Comparison of ENCODE assay signal across 26 cellular contexts in genomic region chr11:12707500-12707880, GRCh38. TPM values are rescaled to one million over a fixed set of nuclear protein-coding genes. Genes with fewer than 3 reads are reported as not detected.
DNase-seq lines count a peak whose midpoint lies in the region; ATAC-seq, FAIRE-seq and TF ChIP-seq lines count a peak whose summit lies in the region.
"Had no signal": no experiment of that assay in that cellular context is flagged by ENCODE, and none has a peak within 500 bp of the region (broad histone marks: within the 10 kb centered on the region; RNA-seq: fewer than 3 reads in every experiment).

No MANE protein-coding gene starts in this region.

- DNase-seq in NCI-H2081 (lab: John Stamatoyannopoulos, UW) (peak; percentile 6 to 54), NCI-H2081 treated with DMSO at 0.1 percent for 48 hours (lab: John Stamatoyannopoulos, UW) (no peak), HCT116 (ENCODE audit: low read depth, low spot score) (no peak), K562 (ENCODE audit: extremely low read depth in 1 of 4, low spot score in 3 of 4) (no peak), psoas muscle (no peak), NCI-H2171 (lab: John Stamatoyannopoulos, UW) (no peak), SK-N-DZ (ENCODE audit: low spot score) (no peak), T-cell (no peak)
- DNase-seq: activated CD4-positive, alpha-beta memory T cell treated with anti-CD3 and anti-CD28 coated beads for 36 hours; activated CD4-positive, CD25-positive, alpha-beta regulatory T cell; activated naive CD8-positive, alpha-beta T cell treated with anti-CD3 and anti-CD28 coated beads, Interleukin-2, amount 10 ng/mL, durations not matched to agents 7 days and 5 days; cerebellar nuclear complex; GOT3; NK-92 treated with Interleukin-12 subunit alpha and Interleukin-12 subunit beta, amount 100 ng/mL, for 24 hours; nucleus accumbens; stimulated activated CD4-positive, alpha-beta T cell treated with anti-CD3 and anti-CD28 coated beads, Interleukin-4, amount 100 ng/mL, for 4 hours; stimulated activated naive CD8-positive, alpha-beta T cell treated with anti-CD3 and anti-CD28 coated beads, Interleukin-15, Interleukin-2, amounts not matched to agents 100 U/mL and 50 U/mL, for 24 hours; T1000; thyroid gland had no signal

- no peaks in the 10 kb centered on the region for H3K9me3 Mint-ChIP-seq in T-cell
- H3K9me3 Mint-ChIP-seq: activated CD4-positive, alpha-beta memory T cell treated with anti-CD3 and anti-CD28 coated beads for 36 hours; activated naive CD8-positive, alpha-beta T cell treated with anti-CD3 and anti-CD28 coated beads, Interleukin-2, amount 10 ng/mL, durations not matched to agents 7 days and 5 days; memory B cell had no signal

- CTCF ChIA-PET in HCT116 (lab: Charles Lee) (no interaction called here), K562 (lab: Yijun Ruan, JAX; ENCODE audit: low intra/inter-chr PET ratio) (no interaction called here), T-cell (lab: Charles Lee) (no interaction called here)

- no peak for TF ChIP-seq POLR2A in HCT116 (IDR thresholded peaks at IDR 0.05; ENCODE audit: borderline replicate concordance, extremely low read depth, insufficient read depth, insufficient read length)
- TF ChIP-seq POLR2A in K562 (conservative IDR thresholded peaks at IDR 0.05), result no peak

- H2AFZ ChIP-seq in HCT116 (ENCODE audit: low read depth, low read length, poor library complexity, severe bottlenecking), result no peak overlapping the region
- H2AFZ ChIP-seq in K562 (ENCODE audit: low read depth, low read length), result no peak overlapping the region; the same call in 1 of the 2 replicates

- ATAC-seq in HCT116 (no peak), K562 (no peak), psoas muscle (no peak), T-cell (replicated peaks in 1 of 4) (no peak)
- ATAC-seq: Panc1; stimulated activated naive CD8-positive, alpha-beta T cell treated with anti-CD3 and anti-CD28 coated beads, Interleukin-15, Interleukin-2, amounts not matched to agents 100 U/mL and 50 U/mL, for 24 hours had no signal

- H3K36me3 ChIP-seq in HCT116 (ENCODE audit: control insufficient read depth in 1 of 2, insufficient read depth in 2 of 2, low read length in 2 of 2), result no peaks in the 10 kb centered on the region
- H3K36me3 ChIP-seq in K562 (ENCODE audit: control insufficient read depth, insufficient read depth, low read length), result no peaks in the 10 kb centered on the region
- H3K36me3 ChIP-seq in psoas muscle (ENCODE audit: insufficient read depth in 1 of 2, low read depth in 1 of 2), result no peaks in the 10 kb centered on the region
- H3K36me3 ChIP-seq: BE2C, thyroid gland had no signal

- H3K4me3 ChIP-seq in HCT116 (replicated peaks in 1 of 2; ENCODE audit: low read depth in 1 of 2, low read length in 2 of 2) (no peak overlapping the region), K562 (no peak overlapping the region), psoas muscle (no peak overlapping the region)
- H3K4me3 ChIP-seq: SK-N-MC, thyroid gland had no signal

- TF ChIP-seq RAD21 in HCT116 (IDR thresholded peaks at IDR 0.05; ENCODE audit: low read depth) (no peak), K562 (CRISPR knock-in tag; conservative IDR thresholded peaks at IDR 0.05 in 1 of 2, IDR thresholded peaks at IDR 0.05 in 1 of 2) (no peak)

- H3K79me2 ChIP-seq in HCT116 (ENCODE audit: insufficient read depth, low read length) (peaks cover 96% of the 10 kb centered on the region), K562 (ENCODE audit: control insufficient read depth, insufficient read depth, low read length) (peaks cover 3% of the 10 kb centered on the region; the same call in 1 of the 3 replicates)

- no peak for FAIRE-seq in K562 (lab: Jason Lieb, UNC)
- FAIRE-seq: A204.1, keratinocyte had no signal

- peaks cover 34 to 61% of the 10 kb centered on the region in 2 donors for H3K27me3 Mint-ChIP-seq in T-cell

- H4K20me1 ChIP-seq in HCT116 (ENCODE audit: insufficient read depth) (no peaks in the 10 kb centered on the region; the same call in 1 of the 2 replicates), K562 (replicated peaks; ENCODE audit: control insufficient read depth, insufficient read depth, low read length) (0 out of 2 replicates have a peak, but pooled peaks cover under 1% of the 10 kb centered on the region)

- H3K36me3 Mint-ChIP-seq in T-cell, result no peaks in the 10 kb centered on the region
- H3K36me3 Mint-ChIP-seq: activated CD4-positive, alpha-beta memory T cell treated with anti-CD3 and anti-CD28 coated beads for 36 hours; activated naive CD8-positive, alpha-beta T cell treated with anti-CD3 and anti-CD28 coated beads, Interleukin-2, amount 10 ng/mL, durations not matched to agents 7 days and 5 days; memory B cell had no signal

- RAD21 ChIA-PET in HCT116 (lab: Charles Lee; ENCODE audit: low non-redundant PET in 1 of 2, low total read pairs in 2 of 2, uncharacterized antibody in 2 of 2, unreplicated experiment in 2 of 2), result no interaction called here

- POLR2A ChIA-PET in HCT116 (lab: Charles Lee) (no interaction called here), K562 (lab: Yijun Ruan, JAX) (interaction anchor here (1.2 kb wide), 1 partner anchor 16 kb away, joined by 3 read pairs; no protein-coding TSS in a partner anchor), T-cell (lab: Charles Lee) (no interaction called here)

- in situ Hi-C loops in K562 (cut with MboI), result no loop called here

- BruUV-seq in HCT116 (replicated peaks; lab: Mats Ljungman, UMichigan), result no TSS peak
- BruUV-seq in K562 (replicated peaks; lab: Mats Ljungman, UMichigan), result no TSS peak

- H3K4me2 ChIP-seq in HCT116 (ENCODE audit: low read length) (0 out of 2 replicates have a peak overlapping the region, but pooled peaks have one; percentile 6), K562 (ENCODE audit: insufficient read depth, low read length) (peak overlapping the region; percentile 45; the same call in 1 of the 2 replicates)

- TF ChIP-seq CTCF in HCT116 (IDR thresholded peaks at IDR 0.05 in 2 of 3, conservative IDR thresholded peaks at IDR 0.05 in 1 of 3; ENCODE audit: borderline replicate concordance in 1 of 3, insufficient read depth in 1 of 3, low read depth in 2 of 3, low read length in 2 of 3), result no peak
- TF ChIP-seq CTCF in K562 (IDR thresholded peaks at IDR 0.05 in 2 of 3, conservative IDR thresholded peaks at IDR 0.05 in 1 of 3; ENCODE audit: insufficient read depth in 2 of 3, low read depth in 1 of 3, low read length in 3 of 3), result no peak
- no peak for TF ChIP-seq CTCF in psoas muscle (IDR thresholded peaks at IDR 0.05)

- no peak for TF ChIP-seq EP300 in K562 (IDR thresholded peaks at IDR 0.05; ENCODE audit: low read length)

- no peak overlapping the region for H3K4me3 Mint-ChIP-seq in T-cell
- H3K4me3 Mint-ChIP-seq: activated CD4-positive, alpha-beta memory T cell treated with anti-CD3 and anti-CD28 coated beads for 36 hours; activated naive CD8-positive, alpha-beta T cell treated with anti-CD3 and anti-CD28 coated beads, Interleukin-2, amount 10 ng/mL, durations not matched to agents 7 days and 5 days; memory B cell had no signal

- no peaks in the 10 kb centered on the region for H3K9me2 ChIP-seq in HCT116 (ENCODE audit: insufficient read depth)

- H3K27ac Mint-ChIP-seq in T-cell, result no peak overlapping the region
- H3K27ac Mint-ChIP-seq: activated CD4-positive, alpha-beta memory T cell treated with anti-CD3 and anti-CD28 coated beads for 36 hours; activated naive CD8-positive, alpha-beta T cell treated with anti-CD3 and anti-CD28 coated beads, Interleukin-2, amount 10 ng/mL, durations not matched to agents 7 days and 5 days; memory B cell had no signal

- H3K4me1 ChIP-seq in HCT116 (ENCODE audit: control insufficient read depth in 1 of 2, insufficient read depth in 2 of 2, low read length in 2 of 2) (peaks cover 21 to 28% of the 10 kb centered on the region in 2 experiments), K562 (replicated peaks in 1 of 2; ENCODE audit: control insufficient read depth in 2 of 2, insufficient read depth in 2 of 2, low read length in 2 of 2) (peaks cover 3 to 20% of the 10 kb centered on the region in 2 experiments; a peak in 3 of 5 replicates), psoas muscle (peaks cover 81% of the 10 kb centered on the region)

- H3K9me1 ChIP-seq in K562 (ENCODE audit: control insufficient read depth, insufficient read depth, low read length), result no peaks in the 10 kb centered on the region

- H3K27ac ChIP-seq in HCT116 (ENCODE audit: low read depth, low read length) (no peak overlapping the region), K562 (ENCODE audit: extremely low read depth, low read depth, low read length) (no peak overlapping the region), psoas muscle (peak overlapping the region; percentile 70)
- H3K27ac ChIP-seq: epithelial cell of prostate, SK-N-MC had no signal

- H3K4me1 Mint-ChIP-seq in T-cell, result no peaks in the 10 kb centered on the region
- H3K4me1 Mint-ChIP-seq: activated naive CD8-positive, alpha-beta T cell treated with anti-CD3 and anti-CD28 coated beads, Interleukin-2, amount 10 ng/mL, durations not matched to agents 7 days and 5 days; memory B cell had no signal

- no peak overlapping the region for H3K9ac ChIP-seq in HCT116 (ENCODE audit: low read length)
- H3K9ac ChIP-seq in K562 (ENCODE audit: insufficient read depth in 1 of 2, low read depth in 2 of 2, low read length in 2 of 2), result no peak overlapping the region

- H3K27me3 ChIP-seq in HCT116 (ENCODE audit: insufficient read depth, low read length) (no peaks in the 10 kb centered on the region), K562 (ENCODE audit: control insufficient read depth in 2 of 2, insufficient read depth in 2 of 2, low read length in 2 of 2) (no peaks in the 10 kb centered on the region), psoas muscle (ENCODE audit: insufficient read depth in 3 of 3, low read length in 2 of 3) (no peaks in the 10 kb centered on the region)
- H3K27me3 ChIP-seq: BE2C, thyroid gland had no signal

- intact Hi-C loops in HCT116 (cut with micrococcal nuclease), result no loop called here
- intact Hi-C loops in K562 (cut with micrococcal nuclease), result no loop called here
- intact Hi-C loops in psoas muscle (cut with DNase I), result loop anchor here (5.0 kb wide), 1 partner anchor 35 kb away; no protein-coding TSS in a partner anchor

- H3K9me3 ChIP-seq in HCT116 (ENCODE audit: control insufficient read depth in 1 of 2, insufficient read depth in 1 of 2, low read depth in 1 of 2, low read length in 2 of 2) (no peaks in the 10 kb centered on the region), K562 (replicated peaks; ENCODE audit: control insufficient read depth, insufficient read depth, low read depth, low read length) (no peaks in the 10 kb centered on the region), psoas muscle (no peaks in the 10 kb centered on the region)
- H3K9me3 ChIP-seq: BE2C, thyroid gland had no signal

RNA-seq across cellular contexts. Expression of gene TEAD1, which starts 33.3 kb away (rescaled TPM):
- 103 TPM for total RNA-seq in HCT116 (2021; ENCODE audit: unreplicated experiment)
- 17.9 and 25.2 TPM in 2 replicates for polyA plus RNA-seq in HCT116 (2012)
- 28.3 and 59.6 TPM in 2 replicates for total RNA-seq in K562 (2011; cell fraction: chromatin; rRNA removed; ENCODE audit: low replicate concordance)
- total RNA-seq in K562 (2011; cell fraction: nucleolus; rRNA removed), result 17.3 and 19.1 TPM in 2 replicates
- 40.8 and 69.8 TPM in 2 replicates for total RNA-seq in K562 (2011; cell fraction: nucleoplasm; rRNA removed)
- 11.8 and 14.8 TPM in 2 replicates for total RNA-seq in K562 (2014; rRNA removed)
- total RNA-seq in K562 (2014; rRNA removed; fragmentation: Illumina TruSeq; extraction: Trizol), result 10.8 and 11.7 TPM in 2 replicates
- total RNA-seq in K562 (2015; rRNA removed; fragmentation: Illumina TruSeq; extraction: Trizol), result 14.2 and 14.8 TPM in 2 replicates
- 17.7 and 17.8 TPM in 2 replicates for total RNA-seq in K562 (2021)
- 7.4 and 9.2 TPM in 2 replicates for polyA plus RNA-seq in K562 (2011; rRNA removed)
- polyA plus RNA-seq in K562 (2011; cell fraction: cytosol; rRNA removed), result 5.2 and 5.6 TPM in 2 replicates
- 21.9 and 25.1 TPM in 2 replicates for polyA plus RNA-seq in K562 (2011; cell fraction: nucleus; rRNA removed)
- polyA plus RNA-seq in K562 (2012), result 8.6 and 9.5 TPM in 2 replicates
- polyA plus RNA-seq in K562 (2014; fragmentation: Illumina TruSeq; extraction: Trizol), result 10.3 and 12.8 TPM in 2 replicates
- polyA plus RNA-seq in K562 (2014; fragmentation: Nextera tagmentation; extraction: Ambion mirVana), result 1 to 10 TPM; 1.7 to 2.1 TPM
- 6.9 and 7.3 TPM in 2 replicates for polyA plus RNA-seq in K562 (2014; rRNA removed)
- polyA minus RNA-seq in K562 (2011; rRNA and poly(A)+ RNA removed), result 22.6 and 23.9 TPM in 2 replicates
- polyA minus RNA-seq in K562 (2011; cell fraction: cytosol; rRNA and poly(A)+ RNA removed), result 9.4 and 10.8 TPM in 2 replicates
- polyA minus RNA-seq in K562 (2011; cell fraction: nucleus; rRNA and poly(A)+ RNA removed), result 21.5 and 27.1 TPM in 2 replicates
- 100 to 1,000 TPM; 111 to 178 (median 141) TPM for total RNA-seq in psoas muscle
- 100 to 1,000 TPM in 1 of 3 donors, 10 to 100 TPM in 2; 11.3 to 112 (median 19.6) TPM for polyA plus RNA-seq in psoas muscle
- 29.0 and 44.2 TPM in 2 replicates for polyA plus RNA-seq in SK-N-DZ (2014; cell fraction: cytosol; rRNA removed)
- 23.3 and 31.1 TPM in 2 replicates for polyA plus RNA-seq in SK-N-DZ (2014; cell fraction: nucleus; rRNA removed)
- under 1 TPM in 4 of 5 donors, not detected in 1; 0.20 to 0.72 (median 0.44) TPM for total RNA-seq in T-cell
- total RNA-seq: activated naive CD8-positive, alpha-beta T cell treated with anti-CD3 and anti-CD28 coated beads, Interleukin-2, amount 10 ng/mL, durations not matched to agents 7 days and 5 days had no signal

Comparison
In these comparisons a context has a peak if more than half of its experiments do, and no peak if none do; other contexts are left out.
1. DNase-seq: peak in NCI-H2081 (2 of 2); none in NCI-H2081 treated with DMSO at 0.1 percent for 48 hours (single experiment), HCT116 (single experiment), K562 (0 of 4), psoas muscle (0 of 2), NCI-H2171 (single experiment), SK-N-DZ (single experiment) and T-cell (0 of 34).
2. RNA of gene TEAD1, which starts 33.3 kb away (total RNA-seq): 111 to 178 TPM in psoas muscle, 103 TPM in HCT116 (single experiment) and 10.8 to 69.8 TPM in K562; 0.20 to 0.72 TPM in T-cell; every median in the first group is over 4 times any median in the second.
3. intact Hi-C loops: an anchor here in psoas muscle (5.0 kb wide); none called in HCT116 and K562.